24 cellular contexts compared by ENCODE assay signal in the genomic region with DNA sequence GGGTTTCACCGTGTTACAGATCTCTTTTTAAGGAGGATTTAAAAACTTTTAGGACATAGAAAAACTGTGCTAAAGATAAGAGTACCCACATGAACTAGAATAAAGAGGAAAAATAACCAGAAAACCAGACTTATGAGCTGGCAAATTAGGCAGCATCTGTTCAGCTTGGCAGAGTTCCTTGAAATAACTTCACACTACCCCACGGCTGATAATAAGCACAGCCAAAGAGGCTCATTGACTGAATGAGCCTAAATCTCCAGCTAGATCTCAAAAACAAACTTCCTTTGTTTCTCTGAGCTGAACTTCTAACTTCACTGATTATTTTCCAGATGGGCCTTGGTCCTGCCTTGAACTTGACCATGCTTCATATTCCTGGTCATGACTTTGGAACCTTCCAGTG. TPM values are rescaled to one million over a fixed set of nuclear protein-coding genes. Genes with fewer than 3 reads are reported as not detected.
DNase-seq lines count a peak whose midpoint lies in the region; ATAC-seq and TF ChIP-seq lines count a peak whose summit lies in the region.
"Had no signal": no experiment of that assay in that cellular context is flagged by ENCODE, and none has a peak within 500 bp of the region (broad histone marks: within the 10 kb centered on the region; RNA-seq: fewer than 3 reads in every experiment).

No MANE protein-coding gene starts in this region.

- H3K4me3 ChIP-seq in right cardiac atrium (ENCODE audit: low read length) (no peak overlapping the region), right atrium auricular region (no peak overlapping the region)
- H3K4me3 ChIP-seq: colonic mucosa, skin epidermis, suprapubic skin had no signal

- peak; percentile 57 to 59 for ATAC-seq in right cardiac atrium
- ATAC-seq in HG02840 (IDR thresholded peaks at IDR 0.05; ENCODE audit: low FRiP score, unreplicated experiment), result no peak
- no peak for ATAC-seq in HG02623 (IDR thresholded peaks at IDR 0.05; ENCODE audit: unreplicated experiment)
- no peak for ATAC-seq in GM21447 (IDR thresholded peaks at IDR 0.05; ENCODE audit: unreplicated experiment)
- ATAC-seq: left colon; stimulated activated effector memory CD8-positive, alpha-beta T cell treated with anti-CD3 and anti-CD28 coated beads, Interleukin-12 subunit alpha, Interleukin-12 subunit beta, amount 100 ng/mL, for 72 hours; T-helper 17 cell had no signal

- 32% methylated on average over 2 of the region's 2 CpGs for WGBS in right cardiac atrium

- H3K27ac ChIP-seq in right cardiac atrium (ENCODE audit: low read length), result no peak overlapping the region
- no peak overlapping the region for H3K27ac ChIP-seq in right atrium auricular region
- peak overlapping the region; percentile 17 for H3K27ac ChIP-seq in epithelial cell of prostate
- H3K27ac ChIP-seq: brain microvascular endothelial cell, colonic mucosa, skin epidermis, suprapubic skin had no signal

- H3K36me3 Mint-ChIP-seq in T-helper 2 cell treated with Interferon-gamma antibody and Interleukin-4, amounts not matched to agents 5 μg/mL and 100 μg/mL, for 36 hours (ENCODE audit: low read depth), result no peaks in the 10 kb centered on the region
- H3K36me3 Mint-ChIP-seq: activated naive CD8-positive, alpha-beta T cell treated with anti-CD3 and anti-CD28 coated beads for 36 hours; IgD-negative memory B cell; mesothelial cell of epicardium; stimulated activated effector memory CD8-positive, alpha-beta T cell treated with anti-CD3 and anti-CD28 coated beads, Interleukin-12 subunit alpha, Interleukin-12 subunit beta, amount 100 ng/mL, for 72 hours had no signal

- H3K9me3 ChIP-seq in right cardiac atrium (ENCODE audit: control insufficient read depth, low read length) (no peaks in the 10 kb centered on the region), right atrium auricular region (no peaks in the 10 kb centered on the region)
- H3K9me3 ChIP-seq: colonic mucosa, suprapubic skin had no signal

- H3K27me3 Mint-ChIP-seq in T-helper 2 cell treated with Interferon-gamma antibody and Interleukin-4, amounts not matched to agents 5 μg/mL and 100 μg/mL, for 36 hours (ENCODE audit: low read depth), result peaks cover 25% of the 10 kb centered on the region

- no peak for TF ChIP-seq CTCF in right atrium auricular region (IDR thresholded peaks at IDR 0.05)

- H3K27ac Mint-ChIP-seq in T-helper 2 cell treated with Interferon-gamma antibody and Interleukin-4, amounts not matched to agents 5 μg/mL and 100 μg/mL, for 36 hours, result no peak overlapping the region
- H3K27ac Mint-ChIP-seq: activated naive CD8-positive, alpha-beta T cell treated with anti-CD3 and anti-CD28 coated beads for 36 hours; activated T-helper 2 cell treated with anti-CD3 and anti-CD28 coated beads, Interferon-gamma antibody, Interleukin-2, Interleukin-4, amounts not matched to agents 10 μg/mL and 5 μg/mL and 100 μg/mL, durations not matched to agents 14 hours and 24 hours and 36 hours; IgD-negative memory B cell; mesothelial cell of epicardium; stimulated activated effector memory CD8-positive, alpha-beta T cell treated with anti-CD3 and anti-CD28 coated beads, Interleukin-12 subunit alpha, Interleukin-12 subunit beta, amount 100 ng/mL, for 72 hours; T-helper 17 cell had no signal

- no peaks in the 10 kb centered on the region for H3K36me3 ChIP-seq in right atrium auricular region
- H3K36me3 ChIP-seq: brain microvascular endothelial cell, colonic mucosa, suprapubic skin had no signal

- H3K4me1 Mint-ChIP-seq in T-helper 2 cell treated with Interferon-gamma antibody and Interleukin-4, amounts not matched to agents 5 μg/mL and 100 μg/mL, for 36 hours (ENCODE audit: low read depth), result no peaks in the 10 kb centered on the region
- H3K4me1 Mint-ChIP-seq: activated naive CD8-positive, alpha-beta T cell treated with anti-CD3 and anti-CD28 coated beads for 36 hours; IgD-negative memory B cell; stimulated activated effector memory CD8-positive, alpha-beta T cell treated with anti-CD3 and anti-CD28 coated beads, Interleukin-12 subunit alpha, Interleukin-12 subunit beta, amount 100 ng/mL, for 72 hours had no signal

- DNase-seq in right cardiac atrium (no peak), right atrium auricular region (ENCODE audit: low spot score) (no peak), NCI-H69 (lab: John Stamatoyannopoulos, UW) (peak; percentile 1), epithelial cell of prostate (ENCODE audit: low read depth, low spot score) (no peak)
- DNase-seq in T-helper 2 cell treated with Interferon-gamma antibody and Interleukin-4, amounts not matched to agents 5 μg/mL and 100 μg/mL, for 36 hours (ENCODE audit: low spot score), result no peak
- DNase-seq: activated naive CD8-positive, alpha-beta T cell treated with anti-CD3 and anti-CD28 coated beads for 36 hours; brain microvascular endothelial cell; Calu3; colonic mucosa; head of caudate nucleus; left colon; MM.1S; NCI-H1436 treated with DMSO at 0.1 percent for 48 hours; stimulated activated CD4-positive, alpha-beta T cell treated with anti-CD3 and anti-CD28 coated beads, Interleukin-1b, Interleukin-23, amount 100 ng/mL, for 48 hours; T-helper 17 cell had no signal

- H3K4me1 ChIP-seq in right cardiac atrium (ENCODE audit: control insufficient read depth, insufficient read depth, low read length), result no peaks in the 10 kb centered on the region
- peaks cover 0 to 5% of the 10 kb centered on the region in 2 donors for H3K4me1 ChIP-seq in right atrium auricular region
- H3K4me1 ChIP-seq: colonic mucosa, suprapubic skin had no signal

- intact Hi-C loops in right cardiac atrium (cut with DNase I), result no loop called here

- H3K9me3 Mint-ChIP-seq in T-helper 2 cell treated with Interferon-gamma antibody and Interleukin-4, amounts not matched to agents 5 μg/mL and 100 μg/mL, for 36 hours, result no peaks in the 10 kb centered on the region
- H3K9me3 Mint-ChIP-seq: activated naive CD8-positive, alpha-beta T cell treated with anti-CD3 and anti-CD28 coated beads for 36 hours; activated T-helper 2 cell treated with anti-CD3 and anti-CD28 coated beads, Interferon-gamma antibody, Interleukin-2, Interleukin-4, amounts not matched to agents 10 μg/mL and 5 μg/mL and 100 μg/mL, durations not matched to agents 14 hours and 24 hours and 36 hours; IgD-negative memory B cell; mesothelial cell of epicardium; stimulated activated effector memory CD8-positive, alpha-beta T cell treated with anti-CD3 and anti-CD28 coated beads, Interleukin-12 subunit alpha, Interleukin-12 subunit beta, amount 100 ng/mL, for 72 hours had no signal

- H3K27me3 ChIP-seq in right cardiac atrium (ENCODE audit: control insufficient read depth, insufficient read depth) (no peaks in the 10 kb centered on the region), right atrium auricular region (no peaks in the 10 kb centered on the region)
- H3K27me3 ChIP-seq: brain microvascular endothelial cell, colonic mucosa, suprapubic skin had no signal

- H3K4me3 Mint-ChIP-seq in T-helper 2 cell treated with Interferon-gamma antibody and Interleukin-4, amounts not matched to agents 5 μg/mL and 100 μg/mL, for 36 hours, result no peak overlapping the region
- H3K4me3 Mint-ChIP-seq: activated naive CD8-positive, alpha-beta T cell treated with anti-CD3 and anti-CD28 coated beads for 36 hours; IgD-negative memory B cell; mesothelial cell of epicardium; stimulated activated effector memory CD8-positive, alpha-beta T cell treated with anti-CD3 and anti-CD28 coated beads, Interleukin-12 subunit alpha, Interleukin-12 subunit beta, amount 100 ng/mL, for 72 hours; T-helper 17 cell had no signal

RNA-seq across cellular contexts. Expression of a gene that starts 26.7 kb away (rescaled TPM):
- total RNA-seq in right cardiac atrium (10 to 100 TPM; 15.1 to 19.0 (median 16.8) TPM), right atrium auricular region (10 to 100 TPM; 24.4 to 25.9 TPM)
- 24.6 TPM for polyA plus RNA-seq in right cardiac atrium

Comparison
In these comparisons a context has a peak if more than half of its experiments do, and no peak if none do; other contexts are left out.
1. ATAC-seq: peak in right cardiac atrium (2 of 2); none in HG02840 (single experiment), HG02623 (single experiment) and GM21447 (single experiment).